In genomic region chr5:149863830-149864229, GRCh38 we compare ENCODE assay signal across 16 cellular contexts.
"Had no signal": no experiment of that assay in that cellular context is flagged by ENCODE, and none has a peak within 500 bp of the region (broad histone marks: within the 10 kb centered on the region; RNA-seq: fewer than 3 reads in every experiment).

No MANE protein-coding gene starts in this region.

- H3K27me3 ChIP-seq: esophagus squamous epithelium, hepatocyte, stomach had no signal

- H3K4me1 ChIP-seq: esophagus squamous epithelium, stomach had no signal

- H3K4me3 ChIP-seq: esophagus squamous epithelium, hepatocyte, lung, smooth muscle cell, stomach had no signal

- H3K4me2 ChIP-seq: hepatocyte, smooth muscle cell had no signal

- H3K9me3 ChIP-seq: esophagus squamous epithelium, stomach had no signal

- H3K79me2 ChIP-seq: hepatocyte had no signal

- DNase-seq: activated CD4-positive, CD25-positive, alpha-beta regulatory T cell treated with anti-CD3 and anti-CD28 coated beads, Interleukin-2, amount 50 U/mL, for 72 hours; activated effector memory CD4-positive, alpha-beta T cell treated with anti-CD3 and anti-CD28 coated beads, Interleukin-2, amount 50 U/mL, for 16 hours; activated T-cell treated with anti-CD3 and anti-CD28 coated beads, Interleukin-2, amount 50 U/mL, for 72 hours; amniotic stem cell; dermis blood vessel endothelial cell; effector memory CD4-positive, alpha-beta T cell; esophagus squamous epithelium; left cardiac atrium; midbrain; stimulated activated CD4-positive, alpha-beta T cell treated with anti-CD3 and anti-CD28 coated beads, Interleukin-4, amount 100 ng/mL, for 1 hour; stomach had no signal

- H3K27ac ChIP-seq: esophagus squamous epithelium, hepatocyte, stomach had no signal

- H3K36me3 ChIP-seq: stomach had no signal

- ATAC-seq: activated naive CD4-positive, alpha-beta T cell treated with anti-CD3 and anti-CD28 coated beads, Interleukin-2, amount 50 U/mL, for 72 hours; activated T-cell treated with anti-CD3 and anti-CD28 coated beads, Interleukin-2, amount 50 U/mL, for 72 hours; left cardiac atrium; sciatic nerve had no signal

- H2AFZ ChIP-seq: hepatocyte had no signal
